Comparison of ENCODE assay signal across 8 cellular contexts in genomic region chr1:20574686-20575543, GRCh38. TPM values are rescaled to one million over a fixed set of nuclear protein-coding genes. Genes with fewer than 3 reads are reported as not detected.
DNase-seq lines count a peak whose midpoint lies in the region; ATAC-seq and TF ChIP-seq lines count a peak whose summit lies in the region.

No MANE protein-coding gene starts in this region.

- no peaks in the 10 kb centered on the region for H3K79me2 ChIP-seq in parathyroid adenoma

- H3K9me3 Mint-ChIP-seq in CD4-positive, CD25-positive, alpha-beta regulatory T cell = peaks cover 0 to 6% (median 2%) of the 10 kb centered on the region in 7 donors
- H3K9me3 Mint-ChIP-seq in activated T-cell treated with anti-CD3 and anti-CD28 coated beads, Interleukin-2, amount 50 U/mL, for 4 hours = peaks cover 4% of the 10 kb centered on the region

- no peak overlapping the region for H3K4me3 Mint-ChIP-seq in CD4-positive, CD25-positive, alpha-beta regulatory T cell
- H3K4me3 Mint-ChIP-seq in activated T-cell treated with anti-CD3 and anti-CD28 coated beads, Interleukin-2, amount 50 U/mL, for 4 hours = no peak overlapping the region

- no peaks in the 10 kb centered on the region for H3K27me3 ChIP-seq in CD4-positive, CD25-positive, alpha-beta regulatory T cell (ENCODE audit: control insufficient read depth, insufficient read depth, low read length)
- H3K27me3 ChIP-seq in foreskin keratinocyte (peaks cover 22% of the 10 kb centered on the region), parathyroid adenoma (ENCODE audit: control insufficient read depth, insufficient read depth, low read length) (no peaks in the 10 kb centered on the region)

- peaks cover 18% of the 10 kb centered on the region for H3K27me3 Mint-ChIP-seq in CD4-positive, CD25-positive, alpha-beta regulatory T cell
- peaks cover 28% of the 10 kb centered on the region for H3K27me3 Mint-ChIP-seq in activated T-cell treated with anti-CD3 and anti-CD28 coated beads, Interleukin-2, amount 50 U/mL, for 4 hours (ENCODE audit: low read depth)

- no peaks in the 10 kb centered on the region for H3K4me1 ChIP-seq in CD4-positive, CD25-positive, alpha-beta regulatory T cell (ENCODE audit: control insufficient read depth, insufficient read depth, low read length, poor library complexity, severe bottlenecking)
- H3K4me1 ChIP-seq in foreskin keratinocyte (peaks cover 8% of the 10 kb centered on the region), parathyroid adenoma (no peaks in the 10 kb centered on the region)

- ATAC-seq in CD4-positive, CD25-positive, alpha-beta regulatory T cell (ENCODE audit: low read depth in 2 of 2) = peak; percentile 31 to 50
- ATAC-seq in activated T-cell treated with anti-CD3 and anti-CD28 coated beads, Interleukin-2, amount 50 U/mL, for 4 hours = peak; percentile 43 to 58
- peak; percentile 63 for ATAC-seq in foreskin keratinocyte

- no peak overlapping the region for H3K4me2 ChIP-seq in parathyroid adenoma (ENCODE audit: low read length)

- peaks cover 0 to 6% (median 4%) of the 10 kb centered on the region in 4 donors for H3K4me1 Mint-ChIP-seq in CD4-positive, CD25-positive, alpha-beta regulatory T cell
- peaks cover 3% of the 10 kb centered on the region for H3K4me1 Mint-ChIP-seq in activated T-cell treated with anti-CD3 and anti-CD28 coated beads, Interleukin-2, amount 50 U/mL, for 4 hours (ENCODE audit: low read depth)

- no peaks in the 10 kb centered on the region for H3K36me3 Mint-ChIP-seq in CD4-positive, CD25-positive, alpha-beta regulatory T cell
- no peaks in the 10 kb centered on the region for H3K36me3 Mint-ChIP-seq in activated T-cell treated with anti-CD3 and anti-CD28 coated beads, Interleukin-2, amount 50 U/mL, for 4 hours (ENCODE audit: insufficient read depth)

- peak; percentile 11 to 73 (median 36) for DNase-seq in CD4-positive, CD25-positive, alpha-beta regulatory T cell
- DNase-seq in HK-2 (ENCODE audit: unreplicated experiment) (peak; percentile 95), OCI-M1 (lab: John Stamatoyannopoulos, UW) (peak; percentile 81), foreskin keratinocyte (peak in 1 of 2 donors; percentile 55), ureter (ENCODE audit: low spot score) (peak; percentile 74), hippocampal formation (lab: John Stamatoyannopoulos, UW) (no peak)
- DNase-seq in activated T-cell treated with anti-CD3 and anti-CD28 coated beads, Interleukin-2, amount 50 U/mL, for 4 hours = peak; percentile 45

- no peak overlapping the region for H3K27ac Mint-ChIP-seq in CD4-positive, CD25-positive, alpha-beta regulatory T cell

- no peak overlapping the region for H3K9ac ChIP-seq in parathyroid adenoma

- H3K4me3 ChIP-seq in CD4-positive, CD25-positive, alpha-beta regulatory T cell (ENCODE audit: low read depth, low read length) = no peak overlapping the region
- no peak overlapping the region for H3K4me3 ChIP-seq in parathyroid adenoma (ENCODE audit: low read depth, low read length)

- TF ChIP-seq CTCF in foreskin keratinocyte (conservative IDR thresholded peaks at IDR 0.05) (peak; percentile 95), parathyroid adenoma (IDR thresholded peaks at IDR 0.05) (peak; percentile 61)

- no peak overlapping the region for H2AFZ ChIP-seq in parathyroid adenoma

- H3K36me3 ChIP-seq in CD4-positive, CD25-positive, alpha-beta regulatory T cell (ENCODE audit: control insufficient read depth, insufficient read depth, low read length) = no peaks in the 10 kb centered on the region
- H3K36me3 ChIP-seq in parathyroid adenoma (ENCODE audit: control insufficient read depth, insufficient read depth, low read length) = no peaks in the 10 kb centered on the region

- H3K27ac ChIP-seq in CD4-positive, CD25-positive, alpha-beta regulatory T cell (ENCODE audit: insufficient read depth, low read length, poor library complexity, severe bottlenecking) = no peak overlapping the region
- no peak overlapping the region for H3K27ac ChIP-seq in foreskin keratinocyte
- no peak overlapping the region for H3K27ac ChIP-seq in parathyroid adenoma

- no peaks in the 10 kb centered on the region for H3K9me3 ChIP-seq in CD4-positive, CD25-positive, alpha-beta regulatory T cell (ENCODE audit: control insufficient read depth in 2 of 2, low read length in 2 of 2)
- no peaks in the 10 kb centered on the region for H3K9me3 ChIP-seq in parathyroid adenoma (ENCODE audit: control insufficient read depth, low read length)

RNA-seq across cellular contexts. Expression of gene CDA, which starts 14.0 kb away (rescaled TPM):
- total RNA-seq in CD4-positive, CD25-positive, alpha-beta regulatory T cell = not detected
- polyA plus RNA-seq in CD4-positive, CD25-positive, alpha-beta regulatory T cell = under 1 TPM in 2 of 4 donors, not detected in 2; 0.21 to 0.57 TPM
- not detected for total RNA-seq in activated T-cell treated with anti-CD3 and anti-CD28 coated beads, Interleukin-2, amount 50 U/mL, for 4 hours
- total RNA-seq in foreskin keratinocyte (23.6 and 59.1 TPM in 2 replicates), ureter (3.5 TPM)
- 72.2 and 142 TPM in 2 replicates for polyA plus RNA-seq in foreskin keratinocyte

RNA-seq across cellular contexts. Expression of gene FAM43B, which starts 22.5 kb away (rescaled TPM):
- not detected for total RNA-seq in CD4-positive, CD25-positive, alpha-beta regulatory T cell
- not detected for polyA plus RNA-seq in CD4-positive, CD25-positive, alpha-beta regulatory T cell
- under 1 TPM in 1 of 3 donors, not detected in 2; 0.08 TPM for total RNA-seq in activated T-cell treated with anti-CD3 and anti-CD28 coated beads, Interleukin-2, amount 50 U/mL, for 4 hours
- 0.07 TPM in 1 of 2 replicates, not detected in the other for total RNA-seq in foreskin keratinocyte
- 0.02 and 0.07 TPM in 2 replicates for polyA plus RNA-seq in foreskin keratinocyte
- 0.52 TPM for total RNA-seq in ureter

RNA-seq across cellular contexts. Expression of gene PINK1, which starts 58.3 kb away (rescaled TPM):
- total RNA-seq in CD4-positive, CD25-positive, alpha-beta regulatory T cell = 15.4 TPM
- 10 to 100 TPM; 18.8 to 23.0 (median 19.5) TPM for polyA plus RNA-seq in CD4-positive, CD25-positive, alpha-beta regulatory T cell
- total RNA-seq in activated T-cell treated with anti-CD3 and anti-CD28 coated beads, Interleukin-2, amount 50 U/mL, for 4 hours = 1 to 10 TPM; 1.6 to 2.7 (median 2.2) TPM
- total RNA-seq in foreskin keratinocyte = 55.8 and 56.8 TPM in 2 replicates
- 51.2 and 55.1 TPM in 2 replicates for polyA plus RNA-seq in foreskin keratinocyte
- 32.6 TPM for total RNA-seq in ureter

Comparison
In these comparisons a context has a peak if more than half of its experiments do, and no peak if none do; other contexts are left out.
1. DNase-seq: peak in CD4-positive, CD25-positive, alpha-beta regulatory T cell (3 of 3), HK-2 (single experiment), OCI-M1 (single experiment), activated T-cell treated with anti-CD3 and anti-CD28 coated beads, Interleukin-2, amount 50 U/mL, for 4 hours (single experiment) and ureter (single experiment); none in hippocampal formation (0 of 2).
2. Peak in every context shown above with its lines, with median percentiles within 50 percentile points of each other: ATAC-seq.